Comparison of ENCODE assay signal across 9 cellular contexts in the genomic region with DNA sequence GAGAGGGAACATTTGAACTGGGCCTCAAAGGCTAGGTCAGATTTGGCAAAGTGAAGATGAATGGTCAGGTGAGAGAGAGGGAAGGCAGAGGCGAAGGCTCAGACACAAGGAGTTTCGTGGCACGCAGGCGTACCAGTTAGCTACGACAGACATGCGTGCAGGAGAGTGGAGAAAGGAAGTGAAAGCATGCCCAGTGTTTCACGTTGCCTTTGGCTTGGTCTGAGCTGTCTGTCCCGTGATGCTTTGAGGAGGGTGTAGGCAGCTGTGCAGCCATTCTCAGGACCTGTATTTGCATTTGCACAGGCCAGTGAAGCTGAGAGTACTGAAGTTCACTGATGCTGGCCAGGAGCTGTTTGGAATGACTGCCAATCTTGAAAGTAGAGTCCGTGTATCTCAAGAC.
DNase-seq lines count a peak whose midpoint lies in the region; ATAC-seq and TF ChIP-seq lines count a peak whose summit lies in the region.
"Had no signal": no experiment of that assay in that cellular context is flagged by ENCODE, and none has a peak within 500 bp of the region (broad histone marks: within the 10 kb centered on the region; RNA-seq: fewer than 3 reads in every experiment).

No MANE protein-coding gene starts in this region.

- H3K9me3 ChIP-seq in endodermal cell (ENCODE audit: control insufficient read depth, low read length): no peaks in the 10 kb centered on the region

- H3K4me3 ChIP-seq in endodermal cell (ENCODE audit: low read length): no peak overlapping the region

- no peak overlapping the region for H3K27ac ChIP-seq in endodermal cell (ENCODE audit: low read depth, low read length)

- DNase-seq in GM13977 (ENCODE audit: low spot score) (peak; percentile 80), endothelial cell (ENCODE audit: low spot score) (no peak), endodermal cell (no peak), NCI-H774 (lab: John Stamatoyannopoulos, UW) (no peak), NCI-H1694 (lab: John Stamatoyannopoulos, UW) (no peak)
- DNase-seq in stimulated activated naive CD8-positive, alpha-beta T cell treated with anti-CD3 and anti-CD28 coated beads, Interleukin-15, amount 100 ng/mL, for 72 hours: no peak
- DNase-seq: KBM-7 had no signal

- H3K9me3 Mint-ChIP-seq in endothelial cell (ENCODE audit: unreplicated experiment) (no peaks in the 10 kb centered on the region), endodermal cell (no peaks in the 10 kb centered on the region)
- H3K9me3 Mint-ChIP-seq in stimulated activated naive CD8-positive, alpha-beta T cell treated with anti-CD3 and anti-CD28 coated beads, Interleukin-15, amount 100 ng/mL, for 72 hours: no peaks in the 10 kb centered on the region

- TF ChIP-seq CTCF in GM13977 (IDR thresholded peaks at IDR 0.05; ENCODE audit: extremely low read depth, insufficient read depth, missing control alignments): no peak
- TF ChIP-seq CTCF in endothelial cell (IDR thresholded peaks at IDR 0.05; ENCODE audit: unreplicated experiment): no peak
- no peak for TF ChIP-seq CTCF in endodermal cell (conservative IDR thresholded peaks at IDR 0.05)

- H3K4me1 ChIP-seq in endodermal cell (ENCODE audit: control insufficient read depth, insufficient read depth, low read length): peaks cover 3% of the 10 kb centered on the region

- H3K4me3 Mint-ChIP-seq in endothelial cell (ENCODE audit: unreplicated experiment) (no peak overlapping the region), endodermal cell (no peak overlapping the region)
- H3K4me3 Mint-ChIP-seq in stimulated activated naive CD8-positive, alpha-beta T cell treated with anti-CD3 and anti-CD28 coated beads, Interleukin-15, amount 100 ng/mL, for 72 hours: no peak overlapping the region

- no peaks in the 10 kb centered on the region for H3K36me3 Mint-ChIP-seq in endothelial cell (ENCODE audit: low read depth, unreplicated experiment)
- no peaks in the 10 kb centered on the region for H3K36me3 Mint-ChIP-seq in endodermal cell (ENCODE audit: low read depth)

- 91% methylated on average over 8 to 9 of the region's 9 CpGs for WGBS in endodermal cell (ENCODE audit: insufficient coverage in 1 of 2, insufficient read length in 1 of 2), 2 experiments

- H3K27me3 Mint-ChIP-seq in endothelial cell (ENCODE audit: unreplicated experiment): peaks cover 11% of the 10 kb centered on the region
- H3K27me3 Mint-ChIP-seq in endodermal cell (ENCODE audit: insufficient read depth): peaks cover 12% of the 10 kb centered on the region
- peaks cover 54% of the 10 kb centered on the region for H3K27me3 Mint-ChIP-seq in stimulated activated naive CD8-positive, alpha-beta T cell treated with anti-CD3 and anti-CD28 coated beads, Interleukin-15, amount 100 ng/mL, for 72 hours

- ATAC-seq in GM21447 (IDR thresholded peaks at IDR 0.05; ENCODE audit: unreplicated experiment): peak; percentile 99
- ATAC-seq in HG03342 (IDR thresholded peaks at IDR 0.05; ENCODE audit: unreplicated experiment): peak; percentile 99
- ATAC-seq in stimulated activated naive CD8-positive, alpha-beta T cell treated with anti-CD3 and anti-CD28 coated beads, Interleukin-15, amount 100 ng/mL, for 72 hours: no peak

- no peaks in the 10 kb centered on the region for H3K36me3 ChIP-seq in endodermal cell (ENCODE audit: control insufficient read depth, insufficient read depth, low read length)

- H3K9ac ChIP-seq in endodermal cell (ENCODE audit: extremely low read depth, low read length, poor library complexity, severe bottlenecking): no peak overlapping the region

- H3K27ac Mint-ChIP-seq in endothelial cell (ENCODE audit: unreplicated experiment): peak overlapping the region; percentile 9
- H3K27ac Mint-ChIP-seq in endodermal cell: no peak overlapping the region
- H3K27ac Mint-ChIP-seq in stimulated activated naive CD8-positive, alpha-beta T cell treated with anti-CD3 and anti-CD28 coated beads, Interleukin-15, amount 100 ng/mL, for 72 hours: no peak overlapping the region

- in situ Hi-C loops in GM13977 (cut with MboI; ENCODE audit: low pct_unique_long_range_greater_than_20kb, low sequenced_read_pairs, unreplicated experiment): no loop called here

- peaks cover 11% of the 10 kb centered on the region for H3K27me3 ChIP-seq in endodermal cell (ENCODE audit: control insufficient read depth, insufficient read depth, low read length, poor library complexity, severe bottlenecking)

- H3K4me1 Mint-ChIP-seq in endothelial cell (ENCODE audit: unreplicated experiment) (no peaks in the 10 kb centered on the region), endodermal cell (peaks cover 10% of the 10 kb centered on the region)
- H3K4me1 Mint-ChIP-seq in stimulated activated naive CD8-positive, alpha-beta T cell treated with anti-CD3 and anti-CD28 coated beads, Interleukin-15, amount 100 ng/mL, for 72 hours: peaks cover 16% of the 10 kb centered on the region
